Comparison of ENCODE assay signal across 12 cellular contexts in genomic region chr9:36152741-36153438, GRCh38. TPM values are rescaled to one million over a fixed set of nuclear protein-coding genes. Genes with fewer than 3 reads are reported as not detected.
DNase-seq lines count a peak whose midpoint lies in the region; ATAC-seq and TF ChIP-seq lines count a peak whose summit lies in the region.
"Had no signal": no experiment of that assay in that cellular context is flagged by ENCODE, and none has a peak within 500 bp of the region (broad histone marks: within the 10 kb centered on the region; RNA-seq: fewer than 3 reads in every experiment).

No MANE protein-coding gene starts in this region.

- no peaks in the 10 kb centered on the region for H3K9me3 ChIP-seq in CD4-positive, CD25-positive, alpha-beta regulatory T cell (ENCODE audit: control insufficient read depth in 2 of 2, low read length in 2 of 2)

- H3K27me3 ChIP-seq in CD4-positive, CD25-positive, alpha-beta regulatory T cell (ENCODE audit: control insufficient read depth, insufficient read depth, low read length): no peaks in the 10 kb centered on the region
- H3K27me3 ChIP-seq in rectal smooth muscle tissue (ENCODE audit: control insufficient read depth, insufficient read depth, low read length): no peaks in the 10 kb centered on the region
- H3K27me3 ChIP-seq: neural progenitor cell had no signal

- H3K36me3 Mint-ChIP-seq in CD4-positive, CD25-positive, alpha-beta regulatory T cell: peaks cover 34% of the 10 kb centered on the region
- H3K36me3 Mint-ChIP-seq in IgD-negative memory B cell (peaks cover 8% of the 10 kb centered on the region), type B pancreatic cell (no peaks in the 10 kb centered on the region)
- H3K36me3 Mint-ChIP-seq: neural progenitor cell had no signal

- H3K4me1 ChIP-seq in CD4-positive, CD25-positive, alpha-beta regulatory T cell (ENCODE audit: control insufficient read depth, insufficient read depth, low read length, poor library complexity, severe bottlenecking): peaks cover 54% of the 10 kb centered on the region
- H3K4me1 ChIP-seq in rectal smooth muscle tissue (ENCODE audit: control insufficient read depth, insufficient read depth, low read length): peaks cover 32% of the 10 kb centered on the region
- H3K4me1 ChIP-seq: neural progenitor cell had no signal

- no peaks in the 10 kb centered on the region for H3K27me3 Mint-ChIP-seq in CD4-positive, CD25-positive, alpha-beta regulatory T cell
- H3K27me3 Mint-ChIP-seq in IgD-negative memory B cell (peaks cover 2% of the 10 kb centered on the region), type B pancreatic cell (no peaks in the 10 kb centered on the region)

- TF ChIP-seq CTCF in coronary artery (IDR thresholded peaks at IDR 0.05) (no peak), type B pancreatic cell (conservative IDR thresholded peaks at IDR 0.05) (no peak)

- peaks cover 0 to 2% (median 0%) of the 10 kb centered on the region in 7 donors for H3K9me3 Mint-ChIP-seq in CD4-positive, CD25-positive, alpha-beta regulatory T cell
- H3K9me3 Mint-ChIP-seq in IgD-negative memory B cell (no peaks in the 10 kb centered on the region), type B pancreatic cell (no peaks in the 10 kb centered on the region)

- peak overlapping the region; percentile 56 to 99 (median 97) for H3K27ac Mint-ChIP-seq in CD4-positive, CD25-positive, alpha-beta regulatory T cell
- peak overlapping the region; percentile 98 to 99 (median 99) for H3K27ac Mint-ChIP-seq in IgD-negative memory B cell
- H3K27ac Mint-ChIP-seq in type B pancreatic cell: no peak overlapping the region

- H3K27ac ChIP-seq in CD4-positive, CD25-positive, alpha-beta regulatory T cell (ENCODE audit: insufficient read depth, low read length, poor library complexity, severe bottlenecking): peak overlapping the region; percentile 2
- H3K27ac ChIP-seq in coronary artery (peak overlapping the region; percentile 46 to 81), rectal smooth muscle tissue (ENCODE audit: low read depth, low read length) (peak overlapping the region; percentile 75)
- H3K27ac ChIP-seq: neural progenitor cell had no signal

- no peak for ATAC-seq in CD4-positive, CD25-positive, alpha-beta regulatory T cell (ENCODE audit: low read depth in 2 of 2)

- peaks cover 21% of the 10 kb centered on the region for H3K36me3 ChIP-seq in CD4-positive, CD25-positive, alpha-beta regulatory T cell (ENCODE audit: control insufficient read depth, insufficient read depth, low read length)
- peaks cover 13% of the 10 kb centered on the region for H3K36me3 ChIP-seq in rectal smooth muscle tissue (ENCODE audit: control insufficient read depth, insufficient read depth, low read length)
- H3K36me3 ChIP-seq: neural progenitor cell had no signal

- no peak overlapping the region for H3K4me3 ChIP-seq in CD4-positive, CD25-positive, alpha-beta regulatory T cell (ENCODE audit: low read depth, low read length)
- H3K4me3 ChIP-seq in coronary artery (no peak overlapping the region), rectal smooth muscle tissue (ENCODE audit: low read length) (no peak overlapping the region)
- H3K4me3 ChIP-seq: neural progenitor cell had no signal

- no peak overlapping the region for H3K9ac ChIP-seq in rectal smooth muscle tissue (ENCODE audit: low read length)
- H3K9ac ChIP-seq: neural progenitor cell had no signal

- DNase-seq in CD4-positive, CD25-positive, alpha-beta regulatory T cell: no peak
- DNase-seq in coronary artery (ENCODE audit: low spot score): no peak
- no peak for DNase-seq in pons (ENCODE audit: low spot score)
- DNase-seq in GM03348 (ENCODE audit: low spot score): no peak
- DNase-seq in type B pancreatic cell (ENCODE audit: extremely low spot score, unreplicated experiment): no peak
- DNase-seq: activated gamma-delta T cell treated with Interleukin-2 at 50 U/mL for 16 hours, NCI-H1436 treated with DMSO at 0.1 percent for 48 hours, NCI-H82 had no signal

- peaks cover 10 to 63% (median 43%) of the 10 kb centered on the region in 4 donors for H3K4me1 Mint-ChIP-seq in CD4-positive, CD25-positive, alpha-beta regulatory T cell
- H3K4me1 Mint-ChIP-seq in IgD-negative memory B cell (peaks cover 36 to 42% (median 37%) of the 10 kb centered on the region in 3 donors), type B pancreatic cell (ENCODE audit: unreplicated experiment) (peaks cover 16% of the 10 kb centered on the region)

- H3K4me3 Mint-ChIP-seq in CD4-positive, CD25-positive, alpha-beta regulatory T cell: peak overlapping the region; percentile 36 to 89 (median 72)
- H3K4me3 Mint-ChIP-seq in IgD-negative memory B cell: peak overlapping the region; percentile 10 to 94 (median 64)
- H3K4me3 Mint-ChIP-seq in type B pancreatic cell: no peak overlapping the region
- H3K4me3 Mint-ChIP-seq: neural progenitor cell had no signal

RNA-seq across cellular contexts. Expression of gene CCIN, which starts 16.3 kb away (rescaled TPM):
- 1.4 TPM for total RNA-seq in CD4-positive, CD25-positive, alpha-beta regulatory T cell
- under 1 TPM in 1 of 4 donors, not detected in 3; 0.38 TPM for polyA plus RNA-seq in CD4-positive, CD25-positive, alpha-beta regulatory T cell
- polyA plus RNA-seq in IgD-negative memory B cell: 0.64 TPM
- total RNA-seq in type B pancreatic cell (ENCODE audit: low replicate concordance): not detected in 2 replicates
- total RNA-seq: SK-MEL-5 had no signal

RNA-seq across cellular contexts. Expression of gene GLIPR2, which starts 16.4 kb away (rescaled TPM):
- 55.7 TPM for total RNA-seq in CD4-positive, CD25-positive, alpha-beta regulatory T cell
- polyA plus RNA-seq in CD4-positive, CD25-positive, alpha-beta regulatory T cell: 100 to 1,000 TPM; 106 to 175 (median 139) TPM
- 36.2 TPM for polyA plus RNA-seq in IgD-negative memory B cell
- 4.6 and 17.8 TPM in 2 replicates for total RNA-seq in type B pancreatic cell (ENCODE audit: low replicate concordance)

RNA-seq across cellular contexts. Expression of gene CLTA, which starts 37.8 kb away (rescaled TPM):
- total RNA-seq in CD4-positive, CD25-positive, alpha-beta regulatory T cell: 46.7 TPM
- polyA plus RNA-seq in CD4-positive, CD25-positive, alpha-beta regulatory T cell: 100 to 1,000 TPM; 152 to 175 (median 168) TPM
- 82.0 TPM for polyA plus RNA-seq in IgD-negative memory B cell
- total RNA-seq in type B pancreatic cell (ENCODE audit: low replicate concordance): 220 and 233 TPM in 2 replicates

Comparison
In these comparisons a context has a peak if more than half of its experiments do, and no peak if none do; other contexts are left out.
1. H3K27ac ChIP-seq: peak in every context shown above with its lines; median percentile 75 in rectal smooth muscle tissue; 64 in coronary artery; 2 in CD4-positive, CD25-positive, alpha-beta regulatory T cell.